1 cellular context compared by ENCODE assay signal in genomic region chr6:26330835-26331808, GRCh38.
A peak's percentile ranks its signal among the peaks of the same experiment; 100 is the strongest.
TF ChIP-seq lines count a peak whose summit lies in the region.

No MANE protein-coding gene starts in this region.

TF ChIP-seq in HepG2, 621 proteins besides CTCF, POLR2A, EP300 and RAD21 (continued from another document and continues in another):
- TF ChIP-seq CEBPZ (IDR thresholded peaks at IDR 0.05; ENCODE audit: low read length) (no peak), MED13 (CRISPR knock-in tag; IDR thresholded peaks at IDR 0.05) (no peak), FOSL2 (CRISPR knock-in tag; IDR thresholded peaks at IDR 0.05) (peak; percentile 57), NFYB (CRISPR knock-in tag; IDR thresholded peaks at IDR 0.05) (no peak; the same call in 1 of the 2 replicates), KDM5A (IDR thresholded peaks at IDR 0.05; ENCODE audit: borderline replicate concordance, low read length) (no peak; the same call in 1 of the 2 replicates), SIN3A (IDR thresholded peaks at IDR 0.05; ENCODE audit: borderline replicate concordance, low read depth, low read length) (0 out of 2 replicates have a peak, but pooled peaks have one; percentile 33), ZKSCAN1 (IDR thresholded peaks at IDR 0.05; ENCODE audit: low read length) (no peak), STAT5B (CRISPR knock-in tag; IDR thresholded peaks at IDR 0.05) (no peak), POGZ (CRISPR knock-in tag; IDR thresholded peaks at IDR 0.05) (no peak), ZNF713 (CRISPR knock-in tag; IDR thresholded peaks at IDR 0.05) (no peak), ZNF660 (CRISPR knock-in tag; IDR thresholded peaks at IDR 0.05; ENCODE audit: borderline replicate concordance, low read depth) (no peak), KLF9 (CRISPR knock-in tag; IDR thresholded peaks at IDR 0.05; ENCODE audit: low read depth) (no peak), KLF16 (CRISPR knock-in tag; IDR thresholded peaks at IDR 0.05) (peak in 1 of 2 experiments; percentile 46; a peak in 1 of 4 replicates), ZNF792 (CRISPR knock-in tag; IDR thresholded peaks at IDR 0.05) (peak; percentile 59; the same call in 1 of the 2 replicates), RBFOX2 (IDR thresholded peaks at IDR 0.05; ENCODE audit: low read depth, low read length) (no peak), ZNF101 (CRISPR knock-in tag; IDR thresholded peaks at IDR 0.05; ENCODE audit: borderline replicate concordance, low read depth) (no peak), ZNF326 (CRISPR knock-in tag; IDR thresholded peaks at IDR 0.05; ENCODE audit: borderline replicate concordance) (no peak), ATM (IDR thresholded peaks at IDR 0.05; ENCODE audit: borderline replicate concordance) (no peak), ZNF639 (CRISPR knock-in tag; conservative IDR thresholded peaks at IDR 0.05) (0 out of 2 replicates have a peak, but pooled peaks have one; percentile 16), ARID5B (CRISPR knock-in tag; IDR thresholded peaks at IDR 0.05) (peak; percentile 86), ZNF850 (CRISPR knock-in tag; conservative IDR thresholded peaks at IDR 0.05) (no peak), ZNF512B (CRISPR knock-in tag; IDR thresholded peaks at IDR 0.05; ENCODE audit: borderline replicate concordance) (0 out of 2 replicates have a peak, but pooled peaks have one; percentile 60), TARDBP (CRISPR knock-in tag; IDR thresholded peaks at IDR 0.05) (no peak), ERF (CRISPR knock-in tag; IDR thresholded peaks at IDR 0.05) (peak; percentile 72), ZBTB39 (CRISPR knock-in tag; IDR thresholded peaks at IDR 0.05) (no peak), DR1 (CRISPR knock-in tag; IDR thresholded peaks at IDR 0.05) (peak; percentile 16; the same call in 1 of the 2 replicates), ZNF451 (CRISPR knock-in tag; IDR thresholded peaks at IDR 0.05) (no peak), HMGA1 (CRISPR knock-in tag; conservative IDR thresholded peaks at IDR 0.05) (no peak), TEAD2 (CRISPR knock-in tag; IDR thresholded peaks at IDR 0.05) (no peak), ZNF530 (CRISPR knock-in tag; IDR thresholded peaks at IDR 0.05; ENCODE audit: low read depth) (no peak)
- TF ChIP-seq, protein P1, sequence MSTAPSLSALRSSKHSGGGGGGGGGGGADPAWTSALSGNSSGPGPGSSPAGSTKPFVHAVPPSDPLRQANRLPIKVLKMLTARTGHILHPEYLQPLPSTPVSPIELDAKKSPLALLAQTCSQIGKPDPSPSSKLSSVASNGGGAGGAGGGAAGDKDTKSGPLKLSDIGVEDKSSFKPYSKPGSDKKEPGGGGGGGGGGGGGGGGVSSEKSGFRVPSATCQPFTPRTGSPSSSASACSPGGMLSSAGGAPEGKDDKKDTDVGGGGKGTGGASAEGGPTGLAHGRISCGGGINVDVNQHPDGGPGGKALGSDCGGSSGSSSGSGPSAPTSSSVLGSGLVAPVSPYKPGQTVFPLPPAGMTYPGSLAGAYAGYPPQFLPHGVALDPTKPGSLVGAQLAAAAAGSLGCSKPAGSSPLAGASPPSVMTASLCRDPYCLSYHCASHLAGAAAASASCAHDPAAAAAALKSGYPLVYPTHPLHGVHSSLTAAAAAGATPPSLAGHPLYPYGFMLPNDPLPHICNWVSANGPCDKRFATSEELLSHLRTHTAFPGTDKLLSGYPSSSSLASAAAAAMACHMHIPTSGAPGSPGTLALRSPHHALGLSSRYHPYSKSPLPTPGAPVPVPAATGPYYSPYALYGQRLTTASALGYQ (CRISPR knock-in tag; IDR thresholded peaks at IDR 0.05): 0 out of 2 replicates have a peak, but pooled peaks have one; percentile 13
- TF ChIP-seq, protein P2, sequence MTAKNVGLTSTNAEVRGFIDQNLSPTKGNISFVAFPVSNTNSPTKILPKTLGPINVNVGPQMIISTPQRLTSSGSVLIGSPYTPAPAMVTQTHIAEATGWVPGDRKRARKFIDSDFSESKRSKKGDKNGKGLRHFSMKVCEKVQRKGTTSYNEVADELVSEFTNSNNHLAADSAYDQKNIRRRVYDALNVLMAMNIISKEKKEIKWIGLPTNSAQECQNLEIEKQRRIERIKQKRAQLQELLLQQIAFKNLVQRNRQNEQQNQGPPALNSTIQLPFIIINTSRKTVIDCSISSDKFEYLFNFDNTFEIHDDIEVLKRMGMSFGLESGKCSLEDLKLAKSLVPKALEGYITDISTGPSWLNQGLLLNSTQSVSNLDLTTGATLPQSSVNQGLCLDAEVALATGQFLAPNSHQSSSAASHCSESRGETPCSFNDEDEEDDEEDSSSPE (CRISPR knock-in tag; IDR thresholded peaks at IDR 0.05): no peak
- TF ChIP-seq, protein P3, sequence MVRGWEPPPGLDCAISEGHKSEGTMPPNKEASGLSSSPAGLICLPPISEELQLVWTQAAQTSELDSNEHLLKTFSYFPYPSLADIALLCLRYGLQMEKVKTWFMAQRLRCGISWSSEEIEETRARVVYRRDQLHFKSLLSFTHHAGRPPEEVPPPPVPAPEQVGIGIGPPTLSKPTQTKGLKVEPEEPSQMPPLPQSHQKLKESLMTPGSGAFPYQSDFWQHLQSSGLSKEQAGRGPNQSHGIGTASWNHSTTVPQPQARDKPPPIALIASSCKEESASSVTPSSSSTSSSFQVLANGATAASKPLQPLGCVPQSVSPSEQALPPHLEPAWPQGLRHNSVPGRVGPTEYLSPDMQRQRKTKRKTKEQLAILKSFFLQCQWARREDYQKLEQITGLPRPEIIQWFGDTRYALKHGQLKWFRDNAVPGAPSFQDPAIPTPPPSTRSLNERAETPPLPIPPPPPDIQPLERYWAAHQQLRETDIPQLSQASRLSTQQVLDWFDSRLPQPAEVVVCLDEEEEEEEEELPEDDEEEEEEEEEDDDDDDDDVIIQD (CRISPR knock-in tag; IDR thresholded peaks at IDR 0.05; ENCODE audit: low read depth): peak; percentile 30; the same call in 1 of the 2 replicates
- TF ChIP-seq, protein P4, sequence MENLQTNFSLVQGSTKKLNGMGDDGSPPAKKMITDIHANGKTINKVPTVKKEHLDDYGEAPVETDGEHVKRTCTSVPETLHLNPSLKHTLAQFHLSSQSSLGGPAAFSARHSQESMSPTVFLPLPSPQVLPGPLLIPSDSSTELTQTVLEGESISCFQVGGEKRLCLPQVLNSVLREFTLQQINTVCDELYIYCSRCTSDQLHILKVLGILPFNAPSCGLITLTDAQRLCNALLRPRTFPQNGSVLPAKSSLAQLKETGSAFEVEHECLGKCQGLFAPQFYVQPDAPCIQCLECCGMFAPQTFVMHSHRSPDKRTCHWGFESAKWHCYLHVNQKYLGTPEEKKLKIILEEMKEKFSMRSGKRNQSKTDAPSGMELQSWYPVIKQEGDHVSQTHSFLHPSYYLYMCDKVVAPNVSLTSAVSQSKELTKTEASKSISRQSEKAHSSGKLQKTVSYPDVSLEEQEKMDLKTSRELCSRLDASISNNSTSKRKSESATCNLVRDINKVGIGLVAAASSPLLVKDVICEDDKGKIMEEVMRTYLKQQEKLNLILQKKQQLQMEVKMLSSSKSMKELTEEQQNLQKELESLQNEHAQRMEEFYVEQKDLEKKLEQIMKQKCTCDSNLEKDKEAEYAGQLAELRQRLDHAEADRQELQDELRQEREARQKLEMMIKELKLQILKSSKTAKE (CRISPR knock-in tag; IDR thresholded peaks at IDR 0.05; ENCODE audit: borderline replicate concordance): no peak
